2 cellular contexts compared by ENCODE assay signal in the genomic region with DNA sequence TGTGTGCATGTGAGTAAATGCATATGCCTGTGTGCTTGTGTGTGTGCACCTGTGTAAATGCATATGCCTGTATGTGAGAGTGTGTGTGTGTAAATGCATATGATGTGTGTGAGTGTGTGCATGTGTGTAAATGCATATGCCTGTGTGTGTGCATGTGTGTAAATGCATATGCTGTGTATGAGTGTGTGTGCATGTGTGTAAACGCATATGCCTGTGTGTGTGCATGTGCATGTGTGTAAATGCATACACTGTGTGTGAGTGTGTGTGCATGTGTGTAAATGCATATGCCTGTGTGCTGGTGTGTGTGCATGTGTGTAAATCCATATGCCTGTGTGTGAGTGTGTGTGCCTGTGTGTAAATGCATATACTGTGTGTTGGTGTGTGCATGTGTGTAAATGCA.
TF ChIP-seq lines count a peak whose summit lies in the region.

No MANE protein-coding gene starts in this region.

TF ChIP-seq in HEK293, 187 proteins besides CTCF, POLR2A, EP300 and RAD21 (continued from another document):
- TF ChIP-seq PRDM6 (tag by site-specific recombination; IDR thresholded peaks at IDR 0.05): no peak
- TF ChIP-seq ZBTB17 (tag by site-specific recombination; IDR thresholded peaks at IDR 0.05): no peak
- no peak for TF ChIP-seq ZFP3 (tag by site-specific recombination; IDR thresholded peaks at IDR 0.05; ENCODE audit: low read depth)
- no peak for TF ChIP-seq ZFP37 (tag by site-specific recombination; IDR thresholded peaks at IDR 0.05)
- peak; percentile 9 for TF ChIP-seq ZBTB26 (tag by site-specific recombination; optimal IDR thresholded peaks at IDR 0.05)
- TF ChIP-seq, protein P1, sequence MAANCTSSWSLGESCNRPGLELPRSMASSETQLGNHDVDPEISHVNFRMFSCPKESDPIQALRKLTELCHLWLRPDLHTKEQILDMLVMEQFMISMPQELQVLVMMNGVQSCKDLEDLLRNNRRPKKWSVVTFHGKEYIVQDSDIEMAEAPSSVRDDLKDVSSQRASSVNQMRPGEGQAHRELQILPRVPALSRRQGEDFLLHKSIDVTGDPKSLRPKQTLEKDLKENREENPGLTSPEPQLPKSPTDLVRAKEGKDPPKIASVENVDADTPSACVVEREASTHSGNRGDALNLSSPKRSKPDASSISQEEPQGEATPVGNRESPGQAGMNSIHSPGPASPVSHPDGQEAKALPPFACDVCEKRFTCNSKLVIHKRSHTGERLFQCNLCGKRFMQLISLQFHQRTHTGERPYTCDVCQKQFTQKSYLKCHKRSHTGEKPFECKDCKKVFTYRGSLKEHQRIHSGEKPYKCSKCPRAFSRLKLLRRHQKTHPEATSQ (tag by site-specific recombination; IDR thresholded peaks at IDR 0.05): no peak
- no peak for TF ChIP-seq GLI2 (tag by site-specific recombination; IDR thresholded peaks at IDR 0.05; ENCODE audit: borderline replicate concordance, low read depth)

TF ChIP-seq in K562, 482 proteins besides CTCF, POLR2A, EP300 and RAD21 (continued from another document):
- TF ChIP-seq, protein P2, sequence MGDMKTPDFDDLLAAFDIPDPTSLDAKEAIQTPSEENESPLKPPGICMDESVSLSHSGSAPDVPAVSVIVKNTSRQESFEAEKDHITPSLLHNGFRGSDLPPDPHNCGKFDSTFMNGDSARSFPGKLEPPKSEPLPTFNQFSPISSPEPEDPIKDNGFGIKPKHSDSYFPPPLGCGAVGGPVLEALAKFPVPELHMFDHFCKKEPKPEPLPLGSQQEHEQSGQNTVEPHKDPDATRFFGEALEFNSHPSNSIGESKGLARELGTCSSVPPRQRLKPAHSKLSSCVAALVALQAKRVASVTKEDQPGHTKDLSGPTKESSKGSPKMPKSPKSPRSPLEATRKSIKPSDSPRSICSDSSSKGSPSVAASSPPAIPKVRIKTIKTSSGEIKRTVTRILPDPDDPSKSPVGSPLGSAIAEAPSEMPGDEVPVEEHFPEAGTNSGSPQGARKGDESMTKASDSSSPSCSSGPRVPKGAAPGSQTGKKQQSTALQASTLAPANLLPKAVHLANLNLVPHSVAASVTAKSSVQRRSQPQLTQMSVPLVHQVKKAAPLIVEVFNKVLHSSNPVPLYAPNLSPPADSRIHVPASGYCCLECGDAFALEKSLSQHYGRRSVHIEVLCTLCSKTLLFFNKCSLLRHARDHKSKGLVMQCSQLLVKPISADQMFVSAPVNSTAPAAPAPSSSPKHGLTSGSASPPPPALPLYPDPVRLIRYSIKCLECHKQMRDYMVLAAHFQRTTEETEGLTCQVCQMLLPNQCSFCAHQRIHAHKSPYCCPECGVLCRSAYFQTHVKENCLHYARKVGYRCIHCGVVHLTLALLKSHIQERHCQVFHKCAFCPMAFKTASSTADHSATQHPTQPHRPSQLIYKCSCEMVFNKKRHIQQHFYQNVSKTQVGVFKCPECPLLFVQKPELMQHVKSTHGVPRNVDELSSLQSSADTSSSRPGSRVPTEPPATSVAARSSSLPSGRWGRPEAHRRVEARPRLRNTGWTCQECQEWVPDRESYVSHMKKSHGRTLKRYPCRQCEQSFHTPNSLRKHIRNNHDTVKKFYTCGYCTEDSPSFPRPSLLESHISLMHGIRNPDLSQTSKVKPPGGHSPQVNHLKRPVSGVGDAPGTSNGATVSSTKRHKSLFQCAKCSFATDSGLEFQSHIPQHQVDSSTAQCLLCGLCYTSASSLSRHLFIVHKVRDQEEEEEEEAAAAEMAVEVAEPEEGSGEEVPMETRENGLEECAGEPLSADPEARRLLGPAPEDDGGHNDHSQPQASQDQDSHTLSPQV (IDR thresholded peaks at IDR 0.05): no peak
- TF ChIP-seq MLX (CRISPR knock-in tag; conservative IDR thresholded peaks at IDR 0.05) (peak in 1 of 2 experiments; percentile 50; a peak in 1 of 4 replicates), EGR1 (conservative IDR thresholded peaks at IDR 0.05) (no peak), FOXM1 (IDR thresholded peaks at IDR 0.05; ENCODE audit: low read depth) (no peak), FOXM1 (CRISPR knock-in tag; IDR thresholded peaks at IDR 0.05; ENCODE audit: low read depth) (no peak), ZFX (CRISPR knock-in tag; IDR thresholded peaks at IDR 0.05) (no peak), ZNF175 (CRISPR knock-in tag; IDR thresholded peaks at IDR 0.05; ENCODE audit: low read depth) (no peak), RBBP5 (IDR thresholded peaks at IDR 0.05; ENCODE audit: borderline replicate concordance, insufficient read depth, low read length, poor library complexity, severe bottlenecking) (no peak)
